Comparison of ENCODE assay signal across 16 cellular contexts in genomic region chr11:35042265-35042664, GRCh38.
"Had no signal": no experiment of that assay in that cellular context is flagged by ENCODE, and none has a peak within 500 bp of the region (broad histone marks: within the 10 kb centered on the region; RNA-seq: fewer than 3 reads in every experiment).

No MANE protein-coding gene starts in this region.

- DNase-seq: activated CD4-positive, alpha-beta memory T cell treated with anti-CD3 and anti-CD28 coated beads, Interleukin-2, amount 10 ng/mL, durations not matched to agents 7 days and 5 days; activated CD4-positive, alpha-beta T cell treated with anti-CD3 and anti-CD28 coated beads for 1 hour; activated T-cell treated with anti-CD3 and anti-CD28 coated beads, Interleukin-2, amount 50 U/mL, for 48 hours; caudate nucleus; foreskin fibroblast; left cardiac atrium; occipital lobe; right lobe of liver; spleen; stimulated activated CD4-positive, alpha-beta T cell treated with anti-CD3 and anti-CD28 coated beads, Interleukin-1b, Interleukin-23, amount 100 ng/mL, for 48 hours; stimulated activated naive CD4-positive, alpha-beta T cell had no signal

- H3K9me3 ChIP-seq: right lobe of liver, spleen had no signal

- H3K36me3 ChIP-seq: right lobe of liver, spleen had no signal

- H3K4me3 ChIP-seq: lung, right lobe of liver, spleen had no signal

- H3K4me3 Mint-ChIP-seq: activated CD4-positive, alpha-beta memory T cell treated with anti-CD3 and anti-CD28 coated beads, Interleukin-2, amount 10 ng/mL, durations not matched to agents 7 days and 5 days; dendritic cell treated with granulocyte-macrophage colony-stimulating factor and Interleukin-4, amounts not matched to agents 40 ng/mL and 50 ng/mL, for 4 days had no signal

- ATAC-seq: esophagus mucosa, left cardiac atrium, right lobe of liver had no signal

- H3K27ac ChIP-seq: right lobe of liver, spleen had no signal

- H3K27me3 Mint-ChIP-seq: dendritic cell treated with granulocyte-macrophage colony-stimulating factor and Interleukin-4, amounts not matched to agents 40 ng/mL and 50 ng/mL, for 4 days had no signal

- H3K27ac Mint-ChIP-seq: activated CD4-positive, alpha-beta memory T cell treated with anti-CD3 and anti-CD28 coated beads, Interleukin-2, amount 10 ng/mL, durations not matched to agents 7 days and 5 days; dendritic cell treated with granulocyte-macrophage colony-stimulating factor and Interleukin-4, amounts not matched to agents 40 ng/mL and 50 ng/mL, for 4 days; nephron; progenitor cell of endocrine pancreas had no signal

- H3K27me3 ChIP-seq: right lobe of liver, spleen had no signal

- H3K9me3 Mint-ChIP-seq: dendritic cell treated with granulocyte-macrophage colony-stimulating factor and Interleukin-4, amounts not matched to agents 40 ng/mL and 50 ng/mL, for 4 days; nephron had no signal
